ENCODE assay signal across 1 cellular context in genomic region chr1:78355646-78356045, GRCh38.
TF ChIP-seq lines count a peak whose summit lies in the region.

No MANE protein-coding gene starts in this region.

TF ChIP-seq in SK-N-SH treated with all-trans-retinoic acid at 6 μM for 48 hours, 23 proteins besides CTCF, POLR2A, EP300 and RAD21 (continued from another document):
- TF ChIP-seq CSRNP3 (CRISPR knock-in tag; IDR thresholded peaks at IDR 0.05) (no peak), GLIS3 (CRISPR knock-in tag; IDR thresholded peaks at IDR 0.05) (no peak), ZFP3 (CRISPR knock-in tag; IDR thresholded peaks at IDR 0.05) (no peak), PPARA (CRISPR knock-in tag; IDR thresholded peaks at IDR 0.05; ENCODE audit: borderline replicate concordance) (no peak), ZNF70 (CRISPR knock-in tag; IDR thresholded peaks at IDR 0.05) (no peak), ESRRG (CRISPR knock-in tag; IDR thresholded peaks at IDR 0.05) (no peak), PATZ1 (CRISPR knock-in tag; IDR thresholded peaks at IDR 0.05; ENCODE audit: borderline replicate concordance) (no peak)
